Comparison of ENCODE assay signal across 27 cellular contexts in the genomic region with DNA sequence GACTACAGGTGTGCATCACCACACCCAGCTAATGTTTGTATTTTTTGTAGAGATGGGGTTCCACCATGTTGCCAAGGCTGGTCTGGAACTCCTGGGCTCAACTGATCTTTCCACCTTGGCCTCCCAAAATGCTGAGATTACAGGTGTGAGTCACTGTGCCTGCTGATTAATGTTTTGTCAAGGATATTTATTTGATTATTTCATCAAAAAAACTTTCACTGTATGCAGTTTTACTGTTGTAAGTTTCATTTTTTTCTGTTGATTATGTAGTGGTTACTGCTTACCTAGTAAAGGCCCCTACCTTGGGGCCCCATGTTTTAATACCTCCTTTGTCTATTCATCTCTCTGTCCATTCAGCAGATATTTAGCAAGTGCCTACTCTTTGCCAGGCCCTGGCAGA. TPM values are rescaled to one million over a fixed set of nuclear protein-coding genes. Genes with fewer than 3 reads are reported as not detected.
"Had no signal": no experiment of that assay in that cellular context is flagged by ENCODE, and none has a peak within 500 bp of the region (broad histone marks: within the 10 kb centered on the region; RNA-seq: fewer than 3 reads in every experiment).

No MANE protein-coding gene starts in this region.

- H3K4me3 Mint-ChIP-seq: memory B cell; naive thymus-derived CD4-positive, alpha-beta T cell had no signal

- H3K9me3 ChIP-seq: esophagus squamous epithelium, gastrocnemius medialis, heart right ventricle, left lung, lower lobe of right lung had no signal

- FAIRE-seq: endothelial cell of umbilical vein, islet of Langerhans, keratinocyte had no signal

- ATAC-seq: esophagus mucosa; gastrocnemius medialis; heart right ventricle; left cardiac atrium; left lung; left ventricle myocardium superior; lower lobe of right lung; naive thymus-derived CD4-positive, alpha-beta T cell had no signal

- H3K36me3 Mint-ChIP-seq: memory B cell; naive thymus-derived CD4-positive, alpha-beta T cell had no signal

- DNase-seq: dermis blood vessel endothelial cell; dorsolateral prefrontal cortex; effector CD4-positive, alpha-beta T cell; effector memory CD4-positive, alpha-beta T cell; erythroblast; esophagus squamous epithelium; foreskin fibroblast; foreskin melanocyte; gastrocnemius medialis; glutamatergic neuron; head of caudate nucleus; heart right ventricle; hippocampal formation; left cardiac atrium; left lung; left ventricle myocardium superior; lower lobe of right lung; mesendoderm; midbrain; naive thymus-derived CD4-positive, alpha-beta T cell had no signal

- H3K36me3 ChIP-seq: esophagus squamous epithelium, gastrocnemius medialis, heart right ventricle, left lung, lower lobe of right lung had no signal

- H3K27me3 ChIP-seq: dorsolateral prefrontal cortex, esophagus squamous epithelium, gastrocnemius medialis, heart right ventricle, left lung had no signal

- H3K4me1 Mint-ChIP-seq: memory B cell; naive thymus-derived CD4-positive, alpha-beta T cell had no signal

- H3K27ac Mint-ChIP-seq: memory B cell; naive thymus-derived CD4-positive, alpha-beta T cell had no signal

- H3K27ac ChIP-seq: coronary artery, dorsolateral prefrontal cortex, epithelial cell of prostate, esophagus squamous epithelium, gastrocnemius medialis, heart right ventricle, left lung, lower lobe of right lung had no signal

- H3K4me3 ChIP-seq: coronary artery, dorsolateral prefrontal cortex, esophagus squamous epithelium, gastrocnemius medialis, heart right ventricle, left lung, lower lobe of right lung had no signal

- H3K4me1 ChIP-seq: esophagus squamous epithelium, gastrocnemius medialis, heart right ventricle, lower lobe of right lung had no signal

RNA-seq across cellular contexts. Expression of a gene that starts 31.8 kb away (rescaled TPM):
- polyA plus RNA-seq: keratinocyte had no signal
